In the genomic region with DNA sequence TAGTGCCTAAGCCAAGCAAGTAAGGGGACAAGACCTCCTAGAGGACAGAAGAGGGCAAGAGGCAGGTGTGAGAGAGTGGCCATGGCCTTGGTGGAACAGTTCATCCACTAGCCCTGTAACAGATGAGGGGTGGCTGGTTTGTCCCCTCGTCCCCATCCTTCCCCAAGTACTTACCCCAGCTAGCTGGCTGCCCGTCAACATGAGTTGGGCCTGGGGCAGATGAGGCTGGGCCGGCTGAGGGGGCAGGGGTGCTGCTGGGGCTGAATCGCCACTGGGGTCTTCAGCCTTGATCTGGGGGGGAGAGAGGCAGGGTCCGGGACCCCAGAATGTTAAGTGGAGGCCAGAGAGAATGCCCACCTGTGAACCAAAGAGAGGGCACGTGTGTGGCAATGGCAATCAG, we compare ENCODE assay signal across 24 cellular contexts. TPM values are rescaled to one million over a fixed set of nuclear protein-coding genes. Genes with fewer than 3 reads are reported as not detected.
"Had no signal": no experiment of that assay in that cellular context is flagged by ENCODE, and none has a peak within 500 bp of the region (broad histone marks: within the 10 kb centered on the region; RNA-seq: fewer than 3 reads in every experiment).

No MANE protein-coding gene starts in this region.

- H3K9me3 ChIP-seq: body of pancreas, testis, vagina had no signal

- DNase-seq: activated CD4-positive, alpha-beta T cell treated with anti-CD3 and anti-CD28 coated beads, Interleukin-2, amount 10 ng/mL, durations not matched to agents 7 days and 5 days; activated CD4-positive, CD25-positive, alpha-beta regulatory T cell treated with anti-CD3 and anti-CD28 coated beads, Interleukin-2, amount 50 U/mL, for 72 hours; activated naive CD4-positive, alpha-beta T cell treated with Interleukin-2 at 50 U/mL for 16 hours; activated T-cell treated with anti-CD3 and anti-CD28 coated beads, Interleukin-2, amount 50 U/mL, for 4 hours; anterior cingulate cortex; body of pancreas; effector CD4-positive, alpha-beta T cell; foreskin fibroblast; kidney; midbrain; right cardiac atrium; stimulated activated CD4-positive, alpha-beta T cell treated with anti-CD3 and anti-CD28 coated beads, Interleukin-4, amount 100 ng/mL, for 4 hours; T-cell; testis had no signal

- ATAC-seq: activated T-cell treated with anti-CD3 and anti-CD28 coated beads, Interleukin-2, amount 50 U/mL, for 4 hours; body of pancreas; left lobe of liver; right cardiac atrium; T-cell had no signal

- H3K9me3 Mint-ChIP-seq: activated CD4-positive, alpha-beta T cell treated with anti-CD3 and anti-CD28 coated beads, Interleukin-2, amount 10 ng/mL, durations not matched to agents 7 days and 5 days; activated T-cell treated with anti-CD3 and anti-CD28 coated beads, Interleukin-2, amount 50 U/mL, for 4 hours; dendritic cell treated with granulocyte-macrophage colony-stimulating factor and Interleukin-4, amounts not matched to agents 40 ng/mL and 50 ng/mL, for 4 days; nephron; T-cell; T-helper 2 cell treated with Interferon-gamma antibody and Interleukin-4, amounts not matched to agents 5 μg/mL and 100 μg/mL, for 36 hours; type B pancreatic cell had no signal

- H3K9ac ChIP-seq: parathyroid adenoma had no signal

- H3K36me3 Mint-ChIP-seq: type B pancreatic cell had no signal

- H3K27me3 ChIP-seq: body of pancreas, cardiac muscle cell, testis, vagina had no signal

- H3K4me3 ChIP-seq: body of pancreas, cardiac muscle cell, testis, vagina had no signal

- H2AFZ ChIP-seq: parathyroid adenoma had no signal

- H3K36me3 ChIP-seq: cardiac muscle cell, vagina had no signal

- H3K27ac Mint-ChIP-seq: activated CD4-positive, alpha-beta T cell treated with anti-CD3 and anti-CD28 coated beads, Interleukin-2, amount 10 ng/mL, durations not matched to agents 7 days and 5 days; dendritic cell treated with granulocyte-macrophage colony-stimulating factor and Interleukin-4, amounts not matched to agents 40 ng/mL and 50 ng/mL, for 4 days; nephron; T-helper 2 cell treated with Interferon-gamma antibody and Interleukin-4, amounts not matched to agents 5 μg/mL and 100 μg/mL, for 36 hours; type B pancreatic cell had no signal

- H3K4me3 Mint-ChIP-seq: activated CD4-positive, alpha-beta T cell treated with anti-CD3 and anti-CD28 coated beads, Interleukin-2, amount 10 ng/mL, durations not matched to agents 7 days and 5 days; activated T-cell treated with anti-CD3 and anti-CD28 coated beads, Interleukin-2, amount 50 U/mL, for 4 hours; dendritic cell treated with granulocyte-macrophage colony-stimulating factor and Interleukin-4, amounts not matched to agents 40 ng/mL and 50 ng/mL, for 4 days; nephron; T-cell; T-helper 2 cell treated with Interferon-gamma antibody and Interleukin-4, amounts not matched to agents 5 μg/mL and 100 μg/mL, for 36 hours; type B pancreatic cell had no signal

- H3K27ac ChIP-seq: cardiac muscle cell, parathyroid adenoma, testis, vagina, VCaP had no signal

- H3K4me1 ChIP-seq: testis had no signal

- H3K27me3 Mint-ChIP-seq: activated CD4-positive, alpha-beta T cell treated with anti-CD3 and anti-CD28 coated beads, Interleukin-2, amount 10 ng/mL, durations not matched to agents 7 days and 5 days; dendritic cell treated with granulocyte-macrophage colony-stimulating factor and Interleukin-4, amounts not matched to agents 40 ng/mL and 50 ng/mL, for 4 days; T-cell had no signal

RNA-seq across cellular contexts. Expression of gene POU2F2, which starts 15.2 kb away (rescaled TPM):
- total RNA-seq: cardiac muscle cell had no signal

RNA-seq across cellular contexts. Expression of gene GRIK5, which starts 47.1 kb away (rescaled TPM):
- total RNA-seq: lung microvascular endothelial cell had no signal
